Comparison of ENCODE assay signal across 14 cellular contexts in genomic region chr1:116334868-116335649, GRCh38. TPM values are rescaled to one million over a fixed set of nuclear protein-coding genes. Genes with fewer than 3 reads are reported as not detected.
A peak's percentile ranks its signal among the peaks of the same experiment; 100 is the strongest.
DNase-seq lines count a peak whose midpoint lies in the region; ATAC-seq and TF ChIP-seq lines count a peak whose summit lies in the region.
"Had no signal": no experiment of that assay in that cellular context is flagged by ENCODE, and none has a peak within 500 bp of the region (broad histone marks: within the 10 kb centered on the region; RNA-seq: fewer than 3 reads in every experiment).

No MANE protein-coding gene starts in this region.

- intact Hi-C loops in left cardiac atrium (cut with DNase I): no loop called here

- ATAC-seq in left cardiac atrium (peak; percentile 47 to 80), GM18861 (IDR thresholded peaks at IDR 0.05; ENCODE audit: unreplicated experiment) (no peak), GM21529 (IDR thresholded peaks at IDR 0.05; ENCODE audit: unreplicated experiment) (no peak)
- ATAC-seq: gastrocnemius medialis; natural killer cell treated with Interleukin-12 subunit alpha and Interleukin-12 subunit beta and Interleukin-15 and Interleukin-18, amount 100 ng/mL, for 72 hours; stimulated activated naive B cell treated with anti-CD40 and anti-IgM and Interleukin-4, amounts not matched to agents 10 μg/mL and 1 μg/mL and 100 μg/mL, for 72 hours had no signal

- H3K9ac ChIP-seq in HUES48 (ENCODE audit: low read depth, low read length) (no peak overlapping the region), SK-N-MC (ENCODE audit: insufficient read length) (no peak overlapping the region)

- H3K4me3 ChIP-seq in HUES48 (ENCODE audit: low read depth, low read length) (no peak overlapping the region), SK-N-MC (no peak overlapping the region), osteoblast (ENCODE audit: insufficient read depth, low read length) (no peak overlapping the region)
- H3K4me3 ChIP-seq: gastrocnemius medialis had no signal

- no peak for DNase-seq in SK-N-MC (ENCODE audit: low read depth, low spot score)
- no peak for DNase-seq in left cardiac atrium
- no peak for DNase-seq in osteoblast (ENCODE audit: insufficient read length, low spot score, missing footprints)
- no peak for DNase-seq in HUDEP-2 (lab: John Stamatoyannopoulos, UW; ENCODE audit: unreplicated experiment in 76 of 76)
- DNase-seq: activated CD4-positive, alpha-beta T cell treated with anti-CD3 and anti-CD28 coated beads, Interleukin-2, amount 50 U/mL, for 4 hours; effector CD8-positive, alpha-beta T cell; gastrocnemius medialis; NCI-H1930; NCI-H774; stimulated activated naive B cell treated with anti-CD40 and anti-IgM and Interleukin-4, amounts not matched to agents 10 μg/mL and 1 μg/mL and 100 μg/mL, for 72 hours had no signal

- H3K36me3 ChIP-seq in HUES48 (ENCODE audit: control insufficient read depth, insufficient read depth, low read length) (no peaks in the 10 kb centered on the region), SK-N-MC (ENCODE audit: insufficient read depth, low read length) (no peaks in the 10 kb centered on the region), osteoblast (ENCODE audit: insufficient read depth, low read length) (no peaks in the 10 kb centered on the region)
- H3K36me3 ChIP-seq: gastrocnemius medialis had no signal

- H3K4me1 ChIP-seq in HUES48 (ENCODE audit: control insufficient read depth, insufficient read depth, low read length) (peaks cover 15% of the 10 kb centered on the region), osteoblast (ENCODE audit: insufficient read depth, low read length) (no peaks in the 10 kb centered on the region)

- H3K27me3 ChIP-seq in HUES48 (ENCODE audit: control insufficient read depth, insufficient read depth, low read length) (no peaks in the 10 kb centered on the region), osteoblast (ENCODE audit: insufficient read depth, low read length) (no peaks in the 10 kb centered on the region)
- H3K27me3 ChIP-seq: gastrocnemius medialis had no signal

- H3K9me3 ChIP-seq in HUES48 (ENCODE audit: control insufficient read depth, insufficient read depth, low read length): no peaks in the 10 kb centered on the region
- H3K9me3 ChIP-seq in SK-N-MC (ENCODE audit: low read depth, low read length): no peaks in the 10 kb centered on the region
- no peaks in the 10 kb centered on the region for H3K9me3 ChIP-seq in osteoblast (ENCODE audit: low read depth, low read length)
- H3K9me3 ChIP-seq: gastrocnemius medialis had no signal

- no peak for TF ChIP-seq CTCF in osteoblast (IDR thresholded peaks at IDR 0.05; ENCODE audit: extremely low read depth, low read depth, low read length)

- H4K20me1 ChIP-seq in osteoblast (ENCODE audit: insufficient read depth, low read length): no peaks in the 10 kb centered on the region

- H3K27ac ChIP-seq in HUES48 (ENCODE audit: low read depth, low read length) (peak overlapping the region; percentile 10), SK-N-MC (peak overlapping the region; percentile 69), osteoblast (ENCODE audit: low read depth, low read length) (no peak overlapping the region)
- H3K27ac ChIP-seq: gastrocnemius medialis had no signal

- H3K79me2 ChIP-seq in osteoblast (ENCODE audit: insufficient read depth, low read length): no peaks in the 10 kb centered on the region

- H3K4me2 ChIP-seq in osteoblast (ENCODE audit: insufficient read depth, low read length): no peak overlapping the region

- peak overlapping the region; percentile 31 for H2AFZ ChIP-seq in osteoblast (ENCODE audit: low read length)

RNA-seq across cellular contexts. Expression of gene ATP1A1, which starts 38.0 kb away (rescaled TPM):
- total RNA-seq in left cardiac atrium (100 to 1,000 TPM; 183 to 281 TPM), osteoblast (120 and 122 TPM in 2 replicates)

Comparison
In these comparisons a context has a peak if more than half of its experiments do, and no peak if none do; other contexts are left out.
1. ATAC-seq: peak in left cardiac atrium (2 of 2); none in GM18861 (single experiment) and GM21529 (single experiment).